In the genomic region with DNA sequence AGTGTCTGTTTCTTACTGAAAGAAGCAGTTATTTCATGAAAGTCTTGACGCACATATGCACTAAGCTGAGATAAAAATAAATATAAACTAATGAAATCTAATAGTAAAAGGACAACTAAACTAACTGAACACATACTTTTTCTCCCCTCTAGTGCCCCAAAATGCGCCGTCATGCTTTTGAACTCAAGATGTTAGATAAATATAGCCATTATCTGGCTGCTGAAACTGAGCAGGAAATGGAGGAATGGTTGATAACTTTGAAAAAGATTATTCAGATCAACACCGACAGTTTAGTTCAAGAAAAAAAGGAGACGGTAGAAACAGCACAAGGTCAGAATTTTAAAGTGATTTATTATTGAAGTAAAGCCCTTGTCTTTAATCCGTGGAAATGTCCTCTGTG, we compare ENCODE assay signal across 2 cellular contexts.
TF ChIP-seq lines count a peak whose summit lies in the region.

No MANE protein-coding gene starts in this region.

TF ChIP-seq in SK-N-SH treated with all-trans-retinoic acid at 6 μM for 48 hours, 23 proteins besides CTCF, POLR2A, EP300 and RAD21 (continued from another document):
- TF ChIP-seq, protein P1, sequence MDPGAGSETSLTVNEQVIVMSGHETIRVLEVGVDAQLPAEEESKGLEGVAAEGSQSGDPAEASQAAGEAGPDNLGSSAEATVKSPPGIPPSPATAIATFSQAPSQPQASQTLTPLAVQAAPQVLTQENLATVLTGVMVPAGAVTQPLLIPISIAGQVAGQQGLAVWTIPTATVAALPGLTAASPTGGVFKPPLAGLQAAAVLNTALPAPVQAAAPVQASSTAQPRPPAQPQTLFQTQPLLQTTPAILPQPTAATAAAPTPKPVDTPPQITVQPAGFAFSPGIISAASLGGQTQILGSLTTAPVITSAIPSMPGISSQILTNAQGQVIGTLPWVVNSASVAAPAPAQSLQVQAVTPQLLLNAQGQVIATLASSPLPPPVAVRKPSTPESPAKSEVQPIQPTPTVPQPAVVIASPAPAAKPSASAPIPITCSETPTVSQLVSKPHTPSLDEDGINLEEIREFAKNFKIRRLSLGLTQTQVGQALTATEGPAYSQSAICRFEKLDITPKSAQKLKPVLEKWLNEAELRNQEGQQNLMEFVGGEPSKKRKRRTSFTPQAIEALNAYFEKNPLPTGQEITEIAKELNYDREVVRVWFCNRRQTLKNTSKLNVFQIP (CRISPR knock-in tag; IDR thresholded peaks at IDR 0.05; ENCODE audit: borderline replicate concordance, low read depth): no peak
- TF ChIP-seq, protein P2, sequence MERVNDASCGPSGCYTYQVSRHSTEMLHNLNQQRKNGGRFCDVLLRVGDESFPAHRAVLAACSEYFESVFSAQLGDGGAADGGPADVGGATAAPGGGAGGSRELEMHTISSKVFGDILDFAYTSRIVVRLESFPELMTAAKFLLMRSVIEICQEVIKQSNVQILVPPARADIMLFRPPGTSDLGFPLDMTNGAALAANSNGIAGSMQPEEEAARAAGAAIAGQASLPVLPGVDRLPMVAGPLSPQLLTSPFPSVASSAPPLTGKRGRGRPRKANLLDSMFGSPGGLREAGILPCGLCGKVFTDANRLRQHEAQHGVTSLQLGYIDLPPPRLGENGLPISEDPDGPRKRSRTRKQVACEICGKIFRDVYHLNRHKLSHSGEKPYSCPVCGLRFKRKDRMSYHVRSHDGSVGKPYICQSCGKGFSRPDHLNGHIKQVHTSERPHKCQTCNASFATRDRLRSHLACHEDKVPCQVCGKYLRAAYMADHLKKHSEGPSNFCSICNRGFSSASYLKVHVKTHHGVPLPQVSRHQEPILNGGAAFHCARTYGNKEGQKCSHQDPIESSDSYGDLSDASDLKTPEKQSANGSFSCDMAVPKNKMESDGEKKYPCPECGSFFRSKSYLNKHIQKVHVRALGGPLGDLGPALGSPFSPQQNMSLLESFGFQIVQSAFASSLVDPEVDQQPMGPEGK (CRISPR knock-in tag; IDR thresholded peaks at IDR 0.05; ENCODE audit: borderline replicate concordance): no peak
- TF ChIP-seq, protein P3, sequence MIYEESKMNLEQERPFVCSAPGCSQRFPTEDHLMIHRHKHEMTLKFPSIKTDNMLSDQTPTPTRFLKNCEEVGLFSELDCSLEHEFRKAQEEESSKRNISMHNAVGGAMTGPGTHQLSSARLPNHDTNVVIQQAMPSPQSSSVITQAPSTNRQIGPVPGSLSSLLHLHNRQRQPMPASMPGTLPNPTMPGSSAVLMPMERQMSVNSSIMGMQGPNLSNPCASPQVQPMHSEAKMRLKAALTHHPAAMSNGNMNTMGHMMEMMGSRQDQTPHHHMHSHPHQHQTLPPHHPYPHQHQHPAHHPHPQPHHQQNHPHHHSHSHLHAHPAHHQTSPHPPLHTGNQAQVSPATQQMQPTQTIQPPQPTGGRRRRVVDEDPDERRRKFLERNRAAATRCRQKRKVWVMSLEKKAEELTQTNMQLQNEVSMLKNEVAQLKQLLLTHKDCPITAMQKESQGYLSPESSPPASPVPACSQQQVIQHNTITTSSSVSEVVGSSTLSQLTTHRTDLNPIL (CRISPR knock-in tag; IDR thresholded peaks at IDR 0.05; ENCODE audit: low read depth): no peak
- no peak for TF ChIP-seq PPARA (CRISPR knock-in tag; IDR thresholded peaks at IDR 0.05; ENCODE audit: borderline replicate concordance)
- no peak for TF ChIP-seq TOX (CRISPR knock-in tag; IDR thresholded peaks at IDR 0.05; ENCODE audit: borderline replicate concordance)
- TF ChIP-seq OSR1 (CRISPR knock-in tag; IDR thresholded peaks at IDR 0.05): no peak

TF ChIP-seq in K562, 482 proteins besides CTCF, POLR2A, EP300 and RAD21 (continued from another document and continues in another):
- TF ChIP-seq, protein P4, sequence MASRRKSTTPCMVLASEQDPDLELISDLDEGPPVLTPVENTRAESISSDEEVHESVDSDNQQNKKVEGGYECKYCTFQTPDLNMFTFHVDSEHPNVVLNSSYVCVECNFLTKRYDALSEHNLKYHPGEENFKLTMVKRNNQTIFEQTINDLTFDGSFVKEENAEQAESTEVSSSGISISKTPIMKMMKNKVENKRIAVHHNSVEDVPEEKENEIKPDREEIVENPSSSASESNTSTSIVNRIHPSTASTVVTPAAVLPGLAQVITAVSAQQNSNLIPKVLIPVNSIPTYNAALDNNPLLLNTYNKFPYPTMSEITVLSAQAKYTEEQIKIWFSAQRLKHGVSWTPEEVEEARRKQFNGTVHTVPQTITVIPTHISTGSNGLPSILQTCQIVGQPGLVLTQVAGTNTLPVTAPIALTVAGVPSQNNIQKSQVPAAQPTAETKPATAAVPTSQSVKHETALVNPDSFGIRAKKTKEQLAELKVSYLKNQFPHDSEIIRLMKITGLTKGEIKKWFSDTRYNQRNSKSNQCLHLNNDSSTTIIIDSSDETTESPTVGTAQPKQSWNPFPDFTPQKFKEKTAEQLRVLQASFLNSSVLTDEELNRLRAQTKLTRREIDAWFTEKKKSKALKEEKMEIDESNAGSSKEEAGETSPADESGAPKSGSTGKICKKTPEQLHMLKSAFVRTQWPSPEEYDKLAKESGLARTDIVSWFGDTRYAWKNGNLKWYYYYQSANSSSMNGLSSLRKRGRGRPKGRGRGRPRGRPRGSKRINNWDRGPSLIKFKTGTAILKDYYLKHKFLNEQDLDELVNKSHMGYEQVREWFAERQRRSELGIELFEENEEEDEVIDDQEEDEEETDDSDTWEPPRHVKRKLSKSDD (conservative IDR thresholded peaks at IDR 0.05; ENCODE audit: low read length): no peak
- TF ChIP-seq, protein P5, sequence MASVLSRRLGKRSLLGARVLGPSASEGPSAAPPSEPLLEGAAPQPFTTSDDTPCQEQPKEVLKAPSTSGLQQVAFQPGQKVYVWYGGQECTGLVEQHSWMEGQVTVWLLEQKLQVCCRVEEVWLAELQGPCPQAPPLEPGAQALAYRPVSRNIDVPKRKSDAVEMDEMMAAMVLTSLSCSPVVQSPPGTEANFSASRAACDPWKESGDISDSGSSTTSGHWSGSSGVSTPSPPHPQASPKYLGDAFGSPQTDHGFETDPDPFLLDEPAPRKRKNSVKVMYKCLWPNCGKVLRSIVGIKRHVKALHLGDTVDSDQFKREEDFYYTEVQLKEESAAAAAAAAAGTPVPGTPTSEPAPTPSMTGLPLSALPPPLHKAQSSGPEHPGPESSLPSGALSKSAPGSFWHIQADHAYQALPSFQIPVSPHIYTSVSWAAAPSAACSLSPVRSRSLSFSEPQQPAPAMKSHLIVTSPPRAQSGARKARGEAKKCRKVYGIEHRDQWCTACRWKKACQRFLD (CRISPR knock-in tag; IDR thresholded peaks at IDR 0.05): peak; percentile 38; the same call in 1 of the 2 replicates
- TF ChIP-seq MAFK (IDR thresholded peaks at IDR 0.05; ENCODE audit: low read length) (peak; percentile 45; the same call in 1 of the 2 replicates), SMARCE1 (IDR thresholded peaks at IDR 0.05) (peak; percentile 34; the same call in 1 of the 2 replicates), NR2C2 (CRISPR knock-in tag; IDR thresholded peaks at IDR 0.05) (no peak), NR2C2 (tag; IDR thresholded peaks at IDR 0.05) (peak; percentile 20; the same call in 1 of the 2 replicates), ARNT (IDR thresholded peaks at IDR 0.05) (0 out of 4 replicates have a peak, but pooled peaks of 1 of the 2 experiments have one; percentile 34), DPF2 (IDR thresholded peaks at IDR 0.05) (peak; percentile 84), CXXC5 (CRISPR knock-in tag; IDR thresholded peaks at IDR 0.05) (peak; percentile 28; the same call in 1 of the 2 replicates), POLR2B (IDR thresholded peaks at IDR 0.05; ENCODE audit: low read depth, partially characterized antibody) (no peak), ZNF583 (CRISPR knock-in tag; IDR thresholded peaks at IDR 0.05) (no peak), CBFA2T2 (conservative IDR thresholded peaks at IDR 0.05) (0 out of 2 replicates have a peak, but pooled peaks have one; percentile 10), PHB (CRISPR knock-in tag; IDR thresholded peaks at IDR 0.05) (no peak), TEAD4 (IDR thresholded peaks at IDR 0.05; ENCODE audit: low read length) (peak; percentile 42; the same call in 1 of the 2 replicates), TEAD4 (CRISPR knock-in tag; IDR thresholded peaks at IDR 0.05; ENCODE audit: borderline replicate concordance) (no peak), C11orf30 (IDR thresholded peaks at IDR 0.05; ENCODE audit: low read depth) (peak; percentile 70), ZNF551 (CRISPR knock-in tag; IDR thresholded peaks at IDR 0.05) (no peak), MAFG (tag; conservative IDR thresholded peaks at IDR 0.05) (peak; percentile 74), GABPB2 (CRISPR knock-in tag; conservative IDR thresholded peaks at IDR 0.05) (no peak), SMARCA4 (IDR thresholded peaks at IDR 0.05) (peak; percentile 76; the same call in 1 of the 2 replicates), DACH1 (IDR thresholded peaks at IDR 0.05; ENCODE audit: partially characterized antibody) (peak; percentile 35), ETV1 (tag; conservative IDR thresholded peaks at IDR 0.05; ENCODE audit: low read depth) (0 out of 2 replicates have a peak, but pooled peaks have one; percentile 31), E2F3 (CRISPR knock-in tag; IDR thresholded peaks at IDR 0.05) (no peak), SMARCC2 (IDR thresholded peaks at IDR 0.05; ENCODE audit: low read depth) (peak; percentile 64; the same call in 1 of the 2 replicates), ZNF444 (CRISPR knock-in tag; IDR thresholded peaks at IDR 0.05) (0 out of 2 replicates have a peak, but pooled peaks have one; percentile 14), NFE2L1 (tag; IDR thresholded peaks at IDR 0.05; ENCODE audit: borderline replicate concordance, low read depth) (peak; percentile 21; the same call in 1 of the 2 replicates), GATAD2B (IDR thresholded peaks at IDR 0.05; ENCODE audit: borderline replicate concordance) (0 out of 2 replicates have a peak, but pooled peaks have one; percentile 17), ZNF316 (IDR thresholded peaks at IDR 0.05) (peak; percentile 58), ZNF766 (CRISPR knock-in tag; conservative IDR thresholded peaks at IDR 0.05) (0 out of 2 replicates have a peak, but pooled peaks have one; percentile 51), OTX1 (CRISPR knock-in tag; IDR thresholded peaks at IDR 0.05) (no peak), MAFF (IDR thresholded peaks at IDR 0.05; ENCODE audit: low read length) (peak; percentile 71; the same call in 1 of the 2 replicates), CBFA2T3 (IDR thresholded peaks at IDR 0.05) (peak; percentile 62; the same call in 1 of the 2 replicates)
- TF ChIP-seq, protein P6, sequence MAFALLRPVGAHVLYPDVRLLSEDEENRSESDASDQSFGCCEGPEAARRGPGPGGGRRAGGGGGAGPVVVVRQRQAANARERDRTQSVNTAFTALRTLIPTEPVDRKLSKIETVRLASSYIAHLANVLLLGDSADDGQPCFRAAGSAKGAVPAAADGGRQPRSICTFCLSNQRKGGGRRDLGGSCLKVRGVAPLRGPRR (CRISPR knock-in tag; IDR thresholded peaks at IDR 0.05): no peak
- TF ChIP-seq, protein P7, sequence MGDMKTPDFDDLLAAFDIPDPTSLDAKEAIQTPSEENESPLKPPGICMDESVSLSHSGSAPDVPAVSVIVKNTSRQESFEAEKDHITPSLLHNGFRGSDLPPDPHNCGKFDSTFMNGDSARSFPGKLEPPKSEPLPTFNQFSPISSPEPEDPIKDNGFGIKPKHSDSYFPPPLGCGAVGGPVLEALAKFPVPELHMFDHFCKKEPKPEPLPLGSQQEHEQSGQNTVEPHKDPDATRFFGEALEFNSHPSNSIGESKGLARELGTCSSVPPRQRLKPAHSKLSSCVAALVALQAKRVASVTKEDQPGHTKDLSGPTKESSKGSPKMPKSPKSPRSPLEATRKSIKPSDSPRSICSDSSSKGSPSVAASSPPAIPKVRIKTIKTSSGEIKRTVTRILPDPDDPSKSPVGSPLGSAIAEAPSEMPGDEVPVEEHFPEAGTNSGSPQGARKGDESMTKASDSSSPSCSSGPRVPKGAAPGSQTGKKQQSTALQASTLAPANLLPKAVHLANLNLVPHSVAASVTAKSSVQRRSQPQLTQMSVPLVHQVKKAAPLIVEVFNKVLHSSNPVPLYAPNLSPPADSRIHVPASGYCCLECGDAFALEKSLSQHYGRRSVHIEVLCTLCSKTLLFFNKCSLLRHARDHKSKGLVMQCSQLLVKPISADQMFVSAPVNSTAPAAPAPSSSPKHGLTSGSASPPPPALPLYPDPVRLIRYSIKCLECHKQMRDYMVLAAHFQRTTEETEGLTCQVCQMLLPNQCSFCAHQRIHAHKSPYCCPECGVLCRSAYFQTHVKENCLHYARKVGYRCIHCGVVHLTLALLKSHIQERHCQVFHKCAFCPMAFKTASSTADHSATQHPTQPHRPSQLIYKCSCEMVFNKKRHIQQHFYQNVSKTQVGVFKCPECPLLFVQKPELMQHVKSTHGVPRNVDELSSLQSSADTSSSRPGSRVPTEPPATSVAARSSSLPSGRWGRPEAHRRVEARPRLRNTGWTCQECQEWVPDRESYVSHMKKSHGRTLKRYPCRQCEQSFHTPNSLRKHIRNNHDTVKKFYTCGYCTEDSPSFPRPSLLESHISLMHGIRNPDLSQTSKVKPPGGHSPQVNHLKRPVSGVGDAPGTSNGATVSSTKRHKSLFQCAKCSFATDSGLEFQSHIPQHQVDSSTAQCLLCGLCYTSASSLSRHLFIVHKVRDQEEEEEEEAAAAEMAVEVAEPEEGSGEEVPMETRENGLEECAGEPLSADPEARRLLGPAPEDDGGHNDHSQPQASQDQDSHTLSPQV (IDR thresholded peaks at IDR 0.05): peak; percentile 80
- TF ChIP-seq, protein P8, sequence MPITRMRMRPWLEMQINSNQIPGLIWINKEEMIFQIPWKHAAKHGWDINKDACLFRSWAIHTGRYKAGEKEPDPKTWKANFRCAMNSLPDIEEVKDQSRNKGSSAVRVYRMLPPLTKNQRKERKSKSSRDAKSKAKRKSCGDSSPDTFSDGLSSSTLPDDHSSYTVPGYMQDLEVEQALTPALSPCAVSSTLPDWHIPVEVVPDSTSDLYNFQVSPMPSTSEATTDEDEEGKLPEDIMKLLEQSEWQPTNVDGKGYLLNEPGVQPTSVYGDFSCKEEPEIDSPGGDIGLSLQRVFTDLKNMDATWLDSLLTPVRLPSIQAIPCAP (CRISPR knock-in tag; IDR thresholded peaks at IDR 0.05; ENCODE audit: borderline replicate concordance): no peak
- TF ChIP-seq, protein P9, sequence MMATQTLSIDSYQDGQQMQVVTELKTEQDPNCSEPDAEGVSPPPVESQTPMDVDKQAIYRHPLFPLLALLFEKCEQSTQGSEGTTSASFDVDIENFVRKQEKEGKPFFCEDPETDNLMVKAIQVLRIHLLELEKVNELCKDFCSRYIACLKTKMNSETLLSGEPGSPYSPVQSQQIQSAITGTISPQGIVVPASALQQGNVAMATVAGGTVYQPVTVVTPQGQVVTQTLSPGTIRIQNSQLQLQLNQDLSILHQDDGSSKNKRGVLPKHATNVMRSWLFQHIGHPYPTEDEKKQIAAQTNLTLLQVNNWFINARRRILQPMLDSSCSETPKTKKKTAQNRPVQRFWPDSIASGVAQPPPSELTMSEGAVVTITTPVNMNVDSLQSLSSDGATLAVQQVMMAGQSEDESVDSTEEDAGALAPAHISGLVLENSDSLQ (IDR thresholded peaks at IDR 0.05): peak; percentile 8; the same call in 1 of the 2 replicates
